In genomic region chr9:99127372-99128132, GRCh38 we compare ENCODE assay signal across 12 cellular contexts. TPM values are rescaled to one million over a fixed set of nuclear protein-coding genes. Genes with fewer than 3 reads are reported as not detected.
DNase-seq lines count a peak whose midpoint lies in the region; ATAC-seq and TF ChIP-seq lines count a peak whose summit lies in the region.
"Had no signal": no experiment of that assay in that cellular context is flagged by ENCODE, and none has a peak within 500 bp of the region (broad histone marks: within the 10 kb centered on the region; RNA-seq: fewer than 3 reads in every experiment).

No MANE protein-coding gene starts in this region.

- in situ Hi-C loops in IMR-90 (cut with MboI; ENCODE audit: low sequenced_read_pairs), result no loop called here

- peaks cover 14% of the 10 kb centered on the region for H3K9me1 ChIP-seq in IMR-90 (ENCODE audit: insufficient read depth, low read length)

- ATAC-seq in IMR-90 (ENCODE audit: low read depth), result peak; percentile 43
- ATAC-seq: body of pancreas had no signal

- H3K9me3 Mint-ChIP-seq in activated naive CD4-positive, alpha-beta T cell treated with anti-CD3 and anti-CD28 coated beads, Interleukin-2, amount 10 ng/mL, durations not matched to agents 7 days and 5 days, result peaks cover 8% of the 10 kb centered on the region
- H3K9me3 Mint-ChIP-seq: neural crest cell had no signal

- no peak overlapping the region; a peak in 1 of 4 replicates for H4K8ac ChIP-seq in IMR-90 (ENCODE audit: low read depth in 2 of 2, low read length in 2 of 2)

- H3K27me3 Mint-ChIP-seq in activated naive CD4-positive, alpha-beta T cell treated with anti-CD3 and anti-CD28 coated beads, Interleukin-2, amount 10 ng/mL, durations not matched to agents 7 days and 5 days, result no peaks in the 10 kb centered on the region

- peak overlapping the region; percentile 46 for H2BK5ac ChIP-seq in IMR-90 (ENCODE audit: low read depth, low read length, poor library complexity, severe bottlenecking)

- H3K9me3 ChIP-seq in IMR-90 (ENCODE audit: control insufficient read depth, insufficient read depth, low read length) (no peaks in the 10 kb centered on the region), ovary (no peaks in the 10 kb centered on the region)
- H3K9me3 ChIP-seq: BLaER1, body of pancreas had no signal

- H3K4me1 ChIP-seq in IMR-90 (ENCODE audit: control insufficient read depth, insufficient read depth, low read length), result peaks cover 17% of the 10 kb centered on the region
- peaks cover 5% of the 10 kb centered on the region for H3K4me1 ChIP-seq in ovary (ENCODE audit: insufficient read depth)

- TF ChIP-seq RAD21 in IMR-90 (IDR thresholded peaks at IDR 0.05; ENCODE audit: low read length), result no peak

- no CpG with 5 or more reads among the region's 3 CpGs for WGBS in IMR-90 (ENCODE audit: extremely low coverage in 2 of 2, insufficient read length in 1 of 2), 2 experiments
- WGBS in ovary, 3 donors, result 78 to 91% (median 86%) methylated on average over 3 of the region's 3 CpGs

- H3K4me2 ChIP-seq in IMR-90 (ENCODE audit: low read depth, low read length), result peak overlapping the region; percentile 35; the same call in 1 of the 2 replicates
- H3K4me2 ChIP-seq: BLaER1 had no signal

- POLR2A ChIA-PET in IMR-90 (lab: Charles Lee; ENCODE audit: unreplicated experiment), result interaction anchor here (0.6 kb wide), 1 partner anchor 56 kb away, joined by 4 read pairs; no protein-coding TSS in a partner anchor

- peaks cover 76% of the 10 kb centered on the region for H3K4me1 Mint-ChIP-seq in activated naive CD4-positive, alpha-beta T cell treated with anti-CD3 and anti-CD28 coated beads, Interleukin-2, amount 10 ng/mL, durations not matched to agents 7 days and 5 days

- no peak overlapping the region; the same call in 1 of the 2 replicates for H3K27ac ChIP-seq in IMR-90 (ENCODE audit: insufficient read depth, low read length)
- no peak overlapping the region for H3K27ac ChIP-seq in ovary
- H3K27ac ChIP-seq: BLaER1, body of pancreas had no signal

- H2BK20ac ChIP-seq in IMR-90 (ENCODE audit: low read depth, low read length), result peak overlapping the region; percentile 24; the same call in 1 of the 2 replicates

- H3K79me1 ChIP-seq in IMR-90 (ENCODE audit: low read depth in 1 of 2, low read length in 2 of 2), result peaks cover 39 to 70% of the 10 kb centered on the region in 2 experiments

- TF ChIP-seq POLR2A in IMR-90 (IDR thresholded peaks at IDR 0.05; ENCODE audit: low read depth, low read length), result no peak
- TF ChIP-seq POLR2A in ovary (IDR thresholded peaks at IDR 0.05), result no peak

- no peak overlapping the region for H3K4me3 Mint-ChIP-seq in activated naive CD4-positive, alpha-beta T cell treated with anti-CD3 and anti-CD28 coated beads, Interleukin-2, amount 10 ng/mL, durations not matched to agents 7 days and 5 days
- H3K4me3 Mint-ChIP-seq: neural crest cell had no signal

- DNase-seq in activated naive CD4-positive, alpha-beta T cell treated with anti-CD3 and anti-CD28 coated beads, Interleukin-2, amount 10 ng/mL, durations not matched to agents 7 days and 5 days, result no peak
- no peak for DNase-seq in activated naive CD4-positive, alpha-beta T cell treated with Interleukin-2 at 50 U/mL for 16 hours
- DNase-seq in IMR-90 (peak; percentile 82), choroid plexus epithelial cell (ENCODE audit: low read depth) (peak; percentile 85), stromal cell of bone marrow (ENCODE audit: low read depth) (peak; percentile 22), NCI-H146 (lab: John Stamatoyannopoulos, UW) (no peak), ovary (no peak)
- DNase-seq in stimulated activated CD4-positive, alpha-beta T cell treated with anti-CD3 and anti-CD28 coated beads, Interleukin-4, amount 100 ng/mL, for 4 hours, result no peak
- DNase-seq: body of pancreas, NCI-H2107 had no signal

- H3K27me3 ChIP-seq in IMR-90 (ENCODE audit: control insufficient read depth, insufficient read depth, low read length), result no peaks in the 10 kb centered on the region
- no peaks in the 10 kb centered on the region for H3K27me3 ChIP-seq in ovary
- H3K27me3 ChIP-seq: BLaER1, body of pancreas had no signal

- H2AFZ ChIP-seq in IMR-90 (replicated peaks; ENCODE audit: low read length, poor library complexity), result no peak overlapping the region

- peak overlapping the region; percentile 3 for H3K27ac Mint-ChIP-seq in activated naive CD4-positive, alpha-beta T cell treated with anti-CD3 and anti-CD28 coated beads, Interleukin-2, amount 10 ng/mL, durations not matched to agents 7 days and 5 days

- no peak overlapping the region for H4K91ac ChIP-seq in IMR-90 (ENCODE audit: insufficient read depth, low read depth, low read length)

- peak overlapping the region; percentile 57; the same call in 1 of the 2 replicates for H3K18ac ChIP-seq in IMR-90 (ENCODE audit: low read depth, low read length)

- H3K4ac ChIP-seq in IMR-90 (ENCODE audit: low read depth, low read length), result no peak overlapping the region

- H4K5ac ChIP-seq in IMR-90 (ENCODE audit: low read depth, low read length), result no peak overlapping the region; the same call in 1 of the 2 replicates

- no peak overlapping the region for H3K56ac ChIP-seq in IMR-90 (ENCODE audit: extremely low read depth, insufficient read depth, low read length)

- TF ChIP-seq EP300 in ovary (IDR thresholded peaks at IDR 0.05), result no peak

- peak overlapping the region; percentile 53; the same call in 1 of the 2 replicates for H2AK5ac ChIP-seq in IMR-90 (ENCODE audit: low read depth, low read length)

- H4K20me1 ChIP-seq in IMR-90 (ENCODE audit: insufficient read depth, low read length), result peaks cover 53% of the 10 kb centered on the region

- dilution Hi-C loops in IMR-90 (cut with HindIII; ENCODE audit: low sequenced_read_pairs, unreplicated experiment), result loop anchor here (25.0 kb wide), 1 partner anchor 290 kb away; no protein-coding TSS in a partner anchor

- no peak overlapping the region for H3K9ac ChIP-seq in IMR-90 (ENCODE audit: low read depth, low read length)
- H3K9ac ChIP-seq: BLaER1 had no signal

- no peak overlapping the region for H3K4me3 ChIP-seq in IMR-90 (ENCODE audit: insufficient read depth, low read depth, low read length)
- no peak overlapping the region for H3K4me3 ChIP-seq in choroid plexus epithelial cell (ENCODE audit: low read depth, low read length)
- no peak overlapping the region for H3K4me3 ChIP-seq in ovary
- H3K4me3 ChIP-seq: BLaER1, body of pancreas had no signal

- TF ChIP-seq CTCF in IMR-90 (conservative IDR thresholded peaks at IDR 0.05; ENCODE audit: low read depth, low read length) (no peak), choroid plexus epithelial cell (conservative IDR thresholded peaks at IDR 0.05; ENCODE audit: low read depth, low read length) (no peak), ovary (IDR thresholded peaks at IDR 0.05) (no peak)

- no peak overlapping the region for H2AK9ac ChIP-seq in IMR-90 (replicated peaks; ENCODE audit: low read depth, low read length, poor library complexity)

- H2BK120ac ChIP-seq in IMR-90 (ENCODE audit: low read depth, low read length), result no peak overlapping the region

- peak overlapping the region; percentile 0 for H3K14ac ChIP-seq in IMR-90 (replicated peaks; ENCODE audit: low read depth, low read length)

- CTCF ChIA-PET in activated naive CD4-positive, alpha-beta T cell treated with anti-CD3 and anti-CD28 coated beads, Interleukin-2, amount 10 ng/mL, durations not matched to agents 7 days and 5 days (lab: Charles Lee), result interaction anchor here (1.2 to 1.5 kb wide), 3 partner anchors 114 to 152 kb away, joined by 3 to 5 read pairs (median 4); no protein-coding TSS in a partner anchor
- CTCF ChIA-PET in IMR-90 (lab: Yijun Ruan, JAX), result no interaction called here

- H3K23ac ChIP-seq in IMR-90 (ENCODE audit: low read depth, low read length), result peak overlapping the region; percentile 0; the same call in 1 of the 2 replicates

- no TSS peak for BruUV-seq in IMR-90 (replicated peaks; lab: Mats Ljungman, UMichigan)

- H2BK15ac ChIP-seq in IMR-90 (ENCODE audit: low read depth, low read length), result no peak overlapping the region

- H3K36me3 Mint-ChIP-seq in activated naive CD4-positive, alpha-beta T cell treated with anti-CD3 and anti-CD28 coated beads, Interleukin-2, amount 10 ng/mL, durations not matched to agents 7 days and 5 days, result peaks cover 71% of the 10 kb centered on the region

- intact Hi-C loops in IMR-90 (cut with micrococcal nuclease) (no loop called here), ovary (cut with DNase I) (no loop called here)

- H3K36me3 ChIP-seq in IMR-90 (ENCODE audit: control insufficient read depth, insufficient read depth, low read length) (peaks cover 15% of the 10 kb centered on the region), ovary (no peaks in the 10 kb centered on the region)
- H3K36me3 ChIP-seq: BLaER1 had no signal

TF ChIP-seq in IMR-90, 13 proteins besides CTCF, POLR2A, EP300 and RAD21:
- TF ChIP-seq BHLHE40 (IDR thresholded peaks at IDR 0.05; ENCODE audit: low read depth, low read length), result peak; percentile 17; the same call in 1 of the 2 replicates
- TF ChIP-seq RFX5 (IDR thresholded peaks at IDR 0.05; ENCODE audit: low read depth, low read length), result no peak
- no peak for TF ChIP-seq FOS (IDR thresholded peaks at IDR 0.05; ENCODE audit: low read depth, low read length)

RNA-seq across cellular contexts. Expression of gene TGFBR1, which starts 22.6 kb away (rescaled TPM):
- total RNA-seq in IMR-90 (2012; rRNA removed), result 57.8 and 75.3 TPM in 2 replicates
- 10.2 and 15.1 TPM in 2 replicates for polyA plus RNA-seq in IMR-90 (2012; rRNA removed)
- 7.8 and 11.8 TPM in 2 replicates for polyA plus RNA-seq in IMR-90 (2012; cell fraction: cytosol; rRNA removed)
- polyA plus RNA-seq in IMR-90 (2012; cell fraction: nucleus; rRNA removed; ENCODE audit: low replicate concordance), result 1.8 and 11.2 TPM in 2 replicates
- total RNA-seq in ovary, result 10 to 100 TPM; 18.6 to 55.9 (median 41.1) TPM
- 10 to 100 TPM; 12.5 to 17.6 TPM for polyA plus RNA-seq in ovary

Comparison
In these comparisons a context has a peak if more than half of its experiments do, and no peak if none do; other contexts are left out.
1. DNase-seq: peak in IMR-90 (single experiment), choroid plexus epithelial cell (single experiment) and stromal cell of bone marrow (single experiment); none in activated naive CD4-positive, alpha-beta T cell treated with anti-CD3 and anti-CD28 coated beads, Interleukin-2, amount 10 ng/mL, durations not matched to agents 7 days and 5 days (single experiment), activated naive CD4-positive, alpha-beta T cell treated with Interleukin-2 at 50 U/mL for 16 hours (single experiment), stimulated activated CD4-positive, alpha-beta T cell treated with anti-CD3 and anti-CD28 coated beads, Interleukin-4, amount 100 ng/mL, for 4 hours (0 of 2), NCI-H146 (single experiment) and ovary (0 of 5).